Comparison of ENCODE assay signal across 26 cellular contexts in the genomic region with DNA sequence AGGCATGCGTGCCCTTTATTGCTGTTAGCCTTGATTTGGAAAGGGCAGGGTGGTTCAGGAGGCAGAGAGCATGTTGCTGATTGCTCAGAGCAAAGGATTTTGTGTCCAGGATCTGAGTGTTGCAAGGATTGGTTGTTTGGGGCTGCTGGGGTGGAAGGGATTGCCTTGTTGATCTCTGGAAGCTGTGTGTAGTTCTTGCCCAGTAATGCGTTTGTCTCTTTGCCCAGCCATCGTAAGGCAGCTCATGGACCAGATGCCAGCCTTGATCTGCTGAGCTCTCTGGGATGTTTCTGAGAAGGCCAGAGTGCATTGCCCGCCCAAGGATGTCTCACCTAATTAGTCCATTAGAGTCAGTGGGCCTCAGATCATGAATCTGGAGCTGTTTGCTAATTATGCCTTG. TPM values are rescaled to one million over a fixed set of nuclear protein-coding genes. Genes with fewer than 3 reads are reported as not detected.
DNase-seq lines count a peak whose midpoint lies in the region; ATAC-seq, FAIRE-seq and TF ChIP-seq lines count a peak whose summit lies in the region.
"Had no signal": no experiment of that assay in that cellular context is flagged by ENCODE, and none has a peak within 500 bp of the region (broad histone marks: within the 10 kb centered on the region; RNA-seq: fewer than 3 reads in every experiment).

No MANE protein-coding gene starts in this region.

- no peak for DNase-seq in GM23338 (ENCODE audit: low spot score)
- no peak for DNase-seq in bronchial epithelial cell (ENCODE audit: low read depth)
- no peak for DNase-seq in mesendoderm
- no peak for DNase-seq in NCI-H345 treated with DMSO at 0.1 percent for 48 hours (lab: John Stamatoyannopoulos, UW; ENCODE audit: unreplicated experiment)
- no peak for DNase-seq in uterus
- DNase-seq in mesenteric fat pad (ENCODE audit: low spot score), result no peak
- DNase-seq in T1000 (lab: John Stamatoyannopoulos, UW), result no peak
- DNase-seq: activated CD4-positive, alpha-beta T cell treated with anti-CD3 and anti-CD28 coated beads for 4 hours; activated gamma-delta T cell; activated naive CD8-positive, alpha-beta T cell treated with anti-CD3 and anti-CD28 coated beads, Interleukin-2, amount 10 ng/mL, durations not matched to agents 7 days and 5 days; activated T-cell treated with anti-CD3 and anti-CD28 coated beads, Interleukin-2, amount 50 U/mL, for 24 hours; mammary epithelial cell; NCI-H1417 treated with DMSO at 0.1 percent for 48 hours; NCI-H2081 treated with DMSO at 0.1 percent for 48 hours; OCI-M1; stimulated activated naive CD8-positive, alpha-beta T cell treated with anti-CD3 and anti-CD28 coated beads, Interleukin-15, amount 100 ng/mL, for 72 hours had no signal

- 0 out of 2 replicates have a peak overlapping the region, but pooled peaks have one; percentile 33 for H3K27ac Mint-ChIP-seq in GM23338
- H3K27ac Mint-ChIP-seq: activated naive CD8-positive, alpha-beta T cell treated with anti-CD3 and anti-CD28 coated beads, Interleukin-2, amount 10 ng/mL, durations not matched to agents 7 days and 5 days; activated T-cell treated with anti-CD3 and anti-CD28 coated beads, Interleukin-2, amount 50 U/mL, for 24 hours; CD14-positive monocyte; stimulated activated naive CD8-positive, alpha-beta T cell treated with anti-CD3 and anti-CD28 coated beads, Interleukin-15, amount 100 ng/mL, for 72 hours; T-helper 1 cell treated with Interleukin-12 subunit alpha and Interleukin-12 subunit beta and Interleukin-4 antibody, amounts not matched to agents 30 μg/mL and 1 μg/mL, for 36 hours had no signal

- H3K18ac ChIP-seq in mesendoderm (ENCODE audit: low read length), result no peak overlapping the region

- H3K4me3 Mint-ChIP-seq in GM23338, result no peak overlapping the region
- H3K4me3 Mint-ChIP-seq: activated naive CD8-positive, alpha-beta T cell treated with anti-CD3 and anti-CD28 coated beads, Interleukin-2, amount 10 ng/mL, durations not matched to agents 7 days and 5 days; activated T-cell treated with anti-CD3 and anti-CD28 coated beads, Interleukin-2, amount 50 U/mL, for 24 hours; CD14-positive monocyte; stimulated activated naive CD8-positive, alpha-beta T cell treated with anti-CD3 and anti-CD28 coated beads, Interleukin-15, amount 100 ng/mL, for 72 hours; T-helper 1 cell treated with Interleukin-12 subunit alpha and Interleukin-12 subunit beta and Interleukin-4 antibody, amounts not matched to agents 30 μg/mL and 1 μg/mL, for 36 hours had no signal

- H3K27me3 Mint-ChIP-seq in GM23338 (ENCODE audit: insufficient read depth, low read depth, poor library complexity), result no peaks in the 10 kb centered on the region
- H3K27me3 Mint-ChIP-seq: activated naive CD8-positive, alpha-beta T cell treated with anti-CD3 and anti-CD28 coated beads, Interleukin-2, amount 10 ng/mL, durations not matched to agents 7 days and 5 days; activated T-cell treated with anti-CD3 and anti-CD28 coated beads, Interleukin-2, amount 50 U/mL, for 24 hours; stimulated activated naive CD8-positive, alpha-beta T cell treated with anti-CD3 and anti-CD28 coated beads, Interleukin-15, amount 100 ng/mL, for 72 hours had no signal

- no peak overlapping the region for H3K4me2 ChIP-seq in GM23338
- H3K4me2 ChIP-seq in mesendoderm (ENCODE audit: low read length), result no peak overlapping the region
- H3K4me2 ChIP-seq: KMS-11 had no signal

- H3K9ac ChIP-seq in mesendoderm (ENCODE audit: low read length), result no peak overlapping the region
- peak overlapping the region in 1 of 2 donors; percentile 36 for H3K9ac ChIP-seq in stomach smooth muscle (ENCODE audit: low read length in 2 of 2)
- H3K9ac ChIP-seq: KMS-11 had no signal

- H3K9me2 ChIP-seq in GM23338 (ENCODE audit: insufficient read depth), result no peaks in the 10 kb centered on the region

- intact Hi-C loops in uterus (cut with DNase I; ENCODE audit: low total_unique reads), result no loop called here

- H3K9me3 Mint-ChIP-seq in GM23338, result no peaks in the 10 kb centered on the region
- H3K9me3 Mint-ChIP-seq: activated naive CD8-positive, alpha-beta T cell treated with anti-CD3 and anti-CD28 coated beads, Interleukin-2, amount 10 ng/mL, durations not matched to agents 7 days and 5 days; activated T-cell treated with anti-CD3 and anti-CD28 coated beads, Interleukin-2, amount 50 U/mL, for 24 hours; stimulated activated naive CD8-positive, alpha-beta T cell treated with anti-CD3 and anti-CD28 coated beads, Interleukin-15, amount 100 ng/mL, for 72 hours; T-helper 1 cell treated with Interleukin-12 subunit alpha and Interleukin-12 subunit beta and Interleukin-4 antibody, amounts not matched to agents 30 μg/mL and 1 μg/mL, for 36 hours had no signal

- no peaks in the 10 kb centered on the region for H3K27me3 ChIP-seq in GM23338 (ENCODE audit: insufficient read depth)
- no peaks in the 10 kb centered on the region for H3K27me3 ChIP-seq in bronchial epithelial cell (ENCODE audit: control insufficient read depth, insufficient read depth, low read length)
- no peaks in the 10 kb centered on the region for H3K27me3 ChIP-seq in mesendoderm (ENCODE audit: insufficient read depth, low read length, poor library complexity)
- no peaks in the 10 kb centered on the region for H3K27me3 ChIP-seq in stomach smooth muscle (ENCODE audit: control insufficient read depth in 1 of 2, insufficient read depth in 2 of 2, low read length in 2 of 2)
- no peaks in the 10 kb centered on the region for H3K27me3 ChIP-seq in uterus

- peak; percentile 70 for FAIRE-seq in bronchial epithelial cell (lab: Jason Lieb, UNC)
- FAIRE-seq: D721Med, endothelial cell of umbilical vein had no signal

- H3K4me1 Mint-ChIP-seq in GM23338, result peaks cover 17% of the 10 kb centered on the region

- H2AFZ ChIP-seq in GM23338, result no peak overlapping the region

- H3K36me3 ChIP-seq in GM23338 (ENCODE audit: insufficient read depth) (no peaks in the 10 kb centered on the region), bronchial epithelial cell (ENCODE audit: control insufficient read depth, insufficient read depth, low read length) (no peaks in the 10 kb centered on the region), mesendoderm (ENCODE audit: control insufficient read depth, insufficient read depth, low read length) (no peaks in the 10 kb centered on the region), stomach smooth muscle (ENCODE audit: control insufficient read depth in 2 of 2, insufficient read depth in 2 of 2, low read length in 2 of 2) (peaks cover 0 to 5% of the 10 kb centered on the region in 2 donors), uterus (no peaks in the 10 kb centered on the region)

- no peak overlapping the region for H3K27ac ChIP-seq in GM23338 (ENCODE audit: low read depth)
- no peak overlapping the region for H3K27ac ChIP-seq in mesendoderm (ENCODE audit: low read depth, low read length)
- H3K27ac ChIP-seq in stomach smooth muscle (ENCODE audit: low read length), result peak overlapping the region; percentile 49
- no peak overlapping the region for H3K27ac ChIP-seq in uterus
- H3K27ac ChIP-seq: KMS-11, SK-N-MC had no signal

- H3K79me2 ChIP-seq in GM23338 (replicated peaks; ENCODE audit: insufficient read depth) (no peaks in the 10 kb centered on the region), mesendoderm (ENCODE audit: control insufficient read depth, insufficient read depth, low read length) (peaks cover 6% of the 10 kb centered on the region)

- no peak overlapping the region for H2AK5ac ChIP-seq in mesendoderm (ENCODE audit: low read length)

- TF ChIP-seq CTCF in GM23338 (conservative IDR thresholded peaks at IDR 0.05; ENCODE audit: low read depth in 2 of 2), result no peak
- TF ChIP-seq CTCF in bronchial epithelial cell (IDR thresholded peaks at IDR 0.05; ENCODE audit: insufficient read depth, low read length, severe bottlenecking), result no peak
- TF ChIP-seq CTCF in uterus (IDR thresholded peaks at IDR 0.05), result no peak

- ATAC-seq in GM23338, result no peak
- ATAC-seq: HCT116; stimulated activated naive CD8-positive, alpha-beta T cell treated with anti-CD3 and anti-CD28 coated beads, Interleukin-15, amount 100 ng/mL, for 72 hours had no signal

- H3K9me3 ChIP-seq in stomach smooth muscle (ENCODE audit: control insufficient read depth in 2 of 2, low read length in 2 of 2) (no peaks in the 10 kb centered on the region), uterus (no peaks in the 10 kb centered on the region)

- H3K4me1 ChIP-seq in GM23338 (ENCODE audit: insufficient read depth) (no peaks in the 10 kb centered on the region; the same call in 1 of the 2 replicates), mesendoderm (ENCODE audit: control insufficient read depth, low read depth, low read length) (peaks cover 2% of the 10 kb centered on the region), stomach smooth muscle (ENCODE audit: control insufficient read depth, insufficient read depth, low read length) (peaks cover 48% of the 10 kb centered on the region), uterus (peaks cover 7 to 17% of the 10 kb centered on the region in 2 donors)

- peak overlapping the region; percentile 51 for H3K56ac ChIP-seq in mesendoderm (ENCODE audit: low read length)

- H3F3A ChIP-seq in GM23338 (replicated peaks; ENCODE audit: low read depth), result no peaks in the 10 kb centered on the region

- no peaks in the 10 kb centered on the region for H4K20me1 ChIP-seq in GM23338 (replicated peaks; ENCODE audit: insufficient read depth)

- H3K4me3 ChIP-seq in GM23338 (no peak overlapping the region), bronchial epithelial cell (ENCODE audit: low read depth, low read length) (no peak overlapping the region), mesendoderm (ENCODE audit: low read length) (no peak overlapping the region), stomach smooth muscle (ENCODE audit: low read length in 2 of 2) (no peak overlapping the region), uterus (no peak overlapping the region)
- H3K4me3 ChIP-seq: SK-N-MC had no signal

- no peak overlapping the region for H2BK120ac ChIP-seq in mesendoderm (ENCODE audit: low read depth, low read length)

- whole genome bisulfite sequencing in mesendoderm (ENCODE audit: extremely low coverage, insufficient coverage, low lambda C conversion rate), result no CpG with 5 or more reads among the region's 4 CpGs

- no peak for TF ChIP-seq POLR2A in uterus (IDR thresholded peaks at IDR 0.05)

- no peaks in the 10 kb centered on the region; the same call in 2 of the 3 replicates for H3K36me3 Mint-ChIP-seq in GM23338 (ENCODE audit: low read depth)
- H3K36me3 Mint-ChIP-seq: activated naive CD8-positive, alpha-beta T cell treated with anti-CD3 and anti-CD28 coated beads, Interleukin-2, amount 10 ng/mL, durations not matched to agents 7 days and 5 days; CD14-positive monocyte had no signal

- no peak overlapping the region for H2BK15ac ChIP-seq in mesendoderm (replicated peaks; ENCODE audit: low read depth)

- no peak overlapping the region for H4K5ac ChIP-seq in mesendoderm (ENCODE audit: low read length)

- peaks cover 16% of the 10 kb centered on the region for H3K79me1 ChIP-seq in mesendoderm (ENCODE audit: low read length)

- no peak overlapping the region for H2BK5ac ChIP-seq in mesendoderm (ENCODE audit: low read length)

- peak overlapping the region; percentile 48 for H3K23ac ChIP-seq in mesendoderm (ENCODE audit: low read length)

- no peak overlapping the region for H4K8ac ChIP-seq in mesendoderm (ENCODE audit: low read depth, low read length)

- H3K4ac ChIP-seq in mesendoderm (ENCODE audit: low read depth, low read length), result no peak overlapping the region

RNA-seq across cellular contexts. Expression of a gene that starts 33.6 kb away (rescaled TPM):
- total RNA-seq in GM23338 (2014; rRNA removed; shearing (Covaris generic)), result 1.6 and 2.1 TPM in 2 replicates
- 2.3 and 2.5 TPM in 2 replicates for polyA plus RNA-seq in GM23338 (2016; fragmentation: Nextera tagmentation; extraction: Ambion mirVana)
- under 0.01 TPM in 2 replicates for total RNA-seq in bronchial epithelial cell
- 8.8 TPM for polyA plus RNA-seq in mesendoderm (2013, experiment 1 of 2)
- 7.9 TPM for polyA plus RNA-seq in mesendoderm (2013, experiment 2 of 2)
- total RNA-seq in uterus, result 10 to 100 TPM in 2 of 4 donors, 1 to 10 TPM in 2; 3.5 to 48.1 (median 8.9) TPM
- total RNA-seq in mesenteric fat pad, result 2.4 TPM
- total RNA-seq: endothelial cell of umbilical vein, fibroblast of villous mesenchyme had no signal
- polyA plus RNA-seq: AG04450, CD14-positive monocyte, endothelial cell of umbilical vein had no signal
